In genomic region chr15:64105113-64105704, GRCh38 we compare ENCODE assay signal across 13 cellular contexts. TPM values are rescaled to one million over a fixed set of nuclear protein-coding genes. Genes with fewer than 3 reads are reported as not detected.
DNase-seq lines count a peak whose midpoint lies in the region; ATAC-seq, FAIRE-seq and TF ChIP-seq lines count a peak whose summit lies in the region.
"Had no signal": no experiment of that assay in that cellular context is flagged by ENCODE, and none has a peak within 500 bp of the region (broad histone marks: within the 10 kb centered on the region; RNA-seq: fewer than 3 reads in every experiment).

No MANE protein-coding gene starts in this region.

- H3K4me1 ChIP-seq in endothelial cell of umbilical vein (ENCODE audit: control insufficient read depth, extremely low read depth, insufficient read depth, low read length) (no peaks in the 10 kb centered on the region), tibial nerve (peaks cover 0 to 66% (median 10%) of the 10 kb centered on the region in 4 donors)

- no peak overlapping the region for H3K9ac ChIP-seq in endothelial cell of umbilical vein (replicated peaks; ENCODE audit: extremely low read depth, insufficient read depth, low read length)

- H3K36me3 ChIP-seq in endothelial cell of umbilical vein (ENCODE audit: control insufficient read depth in 2 of 2, extremely low read depth in 1 of 2, insufficient read depth in 2 of 2, low read length in 2 of 2) (no peaks in the 10 kb centered on the region), tibial nerve (no peaks in the 10 kb centered on the region)

- TF ChIP-seq CTCF in NB4 (IDR thresholded peaks at IDR 0.05; ENCODE audit: low read depth, low read length) = no peak
- no peak for TF ChIP-seq CTCF in endothelial cell of umbilical vein (IDR thresholded peaks at IDR 0.05; ENCODE audit: extremely low read depth in 1 of 2, insufficient read depth in 1 of 2, low read depth in 1 of 2, low read length in 2 of 2)
- TF ChIP-seq CTCF in tibial nerve (IDR thresholded peaks at IDR 0.05) = no peak

- peaks cover 79% of the 10 kb centered on the region for H3K79me2 ChIP-seq in endothelial cell of umbilical vein (ENCODE audit: control insufficient read depth, insufficient read depth, low read length)

- no peak overlapping the region for H3K4me2 ChIP-seq in endothelial cell of umbilical vein (ENCODE audit: insufficient read depth, low read length)
- H3K4me2 ChIP-seq: PC-9 had no signal

- CTCF ChIA-PET in endothelial cell of umbilical vein (lab: Charles Lee) = interaction anchor here (1.5 kb wide), 1 partner anchor 12 kb away, joined by 3 read pairs; the partner anchor contains the start of gene CIAO2A

- no TSS peak for BruUV-seq in endothelial cell of umbilical vein (replicated peaks; lab: Mats Ljungman, UMichigan)

- ATAC-seq in GM18868 (IDR thresholded peaks at IDR 0.05; ENCODE audit: unreplicated experiment) = no peak
- ATAC-seq: WTC11 had no signal

- whole genome bisulfite sequencing in tibial nerve, 2 donors = 72 to 75% methylated on average over 9 of the region's 9 CpGs

- TF ChIP-seq EP300 in tibial nerve (IDR thresholded peaks at IDR 0.05) = peak; percentile 76 to 85

- H3K27ac ChIP-seq in endothelial cell of umbilical vein (ENCODE audit: insufficient read depth, low read depth, low read length) (no peak overlapping the region), tibial nerve (peak overlapping the region in 3 of 4 donors; percentile 14 to 72 (median 67))
- H3K27ac ChIP-seq: PC-9 had no signal

- H2AFZ ChIP-seq in endothelial cell of umbilical vein (ENCODE audit: low read depth, low read length) = no peak overlapping the region
- H2AFZ ChIP-seq: PC-9 had no signal

- peak; percentile 44 for DNase-seq in NB4 (ENCODE audit: low read depth)
- DNase-seq in endothelial cell of umbilical vein (ENCODE audit: low read depth, low spot score) = peak; percentile 37
- DNase-seq in lung microvascular endothelial cell (ENCODE audit: low read depth in 2 of 2) = peak; percentile 31 to 62
- DNase-seq in tibial nerve (ENCODE audit: low spot score in 2 of 2) = peak in 1 of 2 donors; percentile 60
- DNase-seq in activated naive CD4-positive, alpha-beta T cell treated with Interleukin-2 at 50 U/mL for 16 hours = no peak
- DNase-seq in HTR-8/SVneo (ENCODE audit: insufficient read length, low spot score) = no peak
- DNase-seq in activated CD4-positive, CD25-positive, alpha-beta regulatory T cell treated with anti-CD3 and anti-CD28 coated beads, Interleukin-2, amount 50 U/mL, for 72 hours = no peak
- DNase-seq: activated effector memory CD4-positive, alpha-beta T cell treated with Interleukin-2 at 50 U/mL for 16 hours; NCI-H1417; PC-9 had no signal

- H3K9me3 ChIP-seq in endothelial cell of umbilical vein (replicated peaks; ENCODE audit: control insufficient read depth, insufficient read depth, low read length) = no peaks in the 10 kb centered on the region
- H3K9me3 ChIP-seq in tibial nerve = no peaks in the 10 kb centered on the region

- H3K4me3 ChIP-seq in NB4 (ENCODE audit: low read depth, low read length) = no peak overlapping the region
- no peak overlapping the region for H3K4me3 ChIP-seq in endothelial cell of umbilical vein (replicated peaks in 1 of 3; ENCODE audit: insufficient read depth in 1 of 3, low read depth in 1 of 3, low read length in 3 of 3)
- no peak overlapping the region for H3K4me3 ChIP-seq in tibial nerve
- H3K4me3 ChIP-seq: PC-9 had no signal

- H4K20me1 ChIP-seq in endothelial cell of umbilical vein (replicated peaks; ENCODE audit: control insufficient read depth, extremely low read depth, insufficient read depth, low read length) = peaks cover 5% of the 10 kb centered on the region

- dilution Hi-C loops in endothelial cell of umbilical vein (cut with MboI; ENCODE audit: extremely low pct_ligation_motif_present, low sequenced_read_pairs) = no loop called here

- FAIRE-seq in endothelial cell of umbilical vein (lab: Jason Lieb, UNC) (no peak), HTR-8/SVneo (lab: Jason Lieb, UNC) (no peak)
- FAIRE-seq: H1 had no signal

- TF ChIP-seq POLR2A in NB4 (IDR thresholded peaks at IDR 0.05; ENCODE audit: extremely low read depth, insufficient read length) (no peak), endothelial cell of umbilical vein (IDR thresholded peaks at IDR 0.05; ENCODE audit: low read depth, low read length) (no peak), tibial nerve (IDR thresholded peaks at IDR 0.05) (no peak)

- H3K9me1 ChIP-seq in endothelial cell of umbilical vein (replicated peaks; ENCODE audit: control insufficient read depth, extremely low read depth, insufficient read depth, low read length) = no peaks in the 10 kb centered on the region

- no peaks in the 10 kb centered on the region for H3K27me3 ChIP-seq in endothelial cell of umbilical vein (ENCODE audit: control insufficient read depth in 2 of 2, insufficient read depth in 2 of 2, low read length in 2 of 2)
- H3K27me3 ChIP-seq in tibial nerve = no peaks in the 10 kb centered on the region

- intact Hi-C loops in endothelial cell of umbilical vein (cut with micrococcal nuclease) = no loop called here

- POLR2A ChIA-PET in endothelial cell of umbilical vein (lab: Charles Lee) = no interaction called here

TF ChIP-seq in endothelial cell of umbilical vein, 7 proteins besides CTCF, POLR2A, EP300 and RAD21:
- no peak for TF ChIP-seq MAX (IDR thresholded peaks at IDR 0.05; ENCODE audit: insufficient read depth, insufficient read length)
- TF ChIP-seq FOS (IDR thresholded peaks at IDR 0.05; ENCODE audit: borderline replicate concordance, insufficient read depth, low read length) = no peak
- TF ChIP-seq JUN (IDR thresholded peaks at IDR 0.05; ENCODE audit: borderline replicate concordance, insufficient read depth, insufficient read length, low read depth) = no peak
TF ChIP-seq in endothelial cell of umbilical vein: peak in this region for 0.

RNA-seq across cellular contexts. Expression of gene SNX1, which starts 9.4 kb away (rescaled TPM):
- total RNA-seq in endothelial cell of umbilical vein = 110 and 113 TPM in 2 replicates
- 52.1 and 56.0 TPM in 2 replicates for polyA plus RNA-seq in endothelial cell of umbilical vein
- polyA plus RNA-seq in endothelial cell of umbilical vein (2011; cell fraction: cytosol; rRNA removed) = 72.0 and 73.0 TPM in 2 replicates
- 137 and 144 TPM in 2 replicates for polyA plus RNA-seq in endothelial cell of umbilical vein (2011; cell fraction: nucleus; rRNA removed)
- 55.8 and 64.3 TPM in 2 replicates for polyA plus RNA-seq in endothelial cell of umbilical vein (2012)
- polyA minus RNA-seq in endothelial cell of umbilical vein = 55.3 and 63.4 TPM in 2 replicates
- 36.8 TPM for polyA minus RNA-seq in endothelial cell of umbilical vein (2011; cell fraction: cytosol; rRNA and poly(A)+ RNA removed)
- polyA minus RNA-seq in endothelial cell of umbilical vein (2011; cell fraction: nucleus; rRNA and poly(A)+ RNA removed) = 38.7 and 53.7 TPM in 2 replicates
- total RNA-seq in lung microvascular endothelial cell = 24.6 and 32.5 TPM in 2 replicates
- total RNA-seq in tibial nerve = 100 to 1,000 TPM; 102 to 128 (median 108) TPM

RNA-seq across cellular contexts. Expression of gene CIAO2A, which starts 11.6 kb away (rescaled TPM):
- total RNA-seq in endothelial cell of umbilical vein (55.3 and 59.2 TPM in 2 replicates), lung microvascular endothelial cell (30.2 and 47.9 TPM in 2 replicates), tibial nerve (10 to 100 TPM; 22.9 to 46.9 (median 32.7) TPM)
- 31.5 and 37.1 TPM in 2 replicates for polyA plus RNA-seq in endothelial cell of umbilical vein
- 53.0 and 58.4 TPM in 2 replicates for polyA plus RNA-seq in endothelial cell of umbilical vein (2011; cell fraction: cytosol; rRNA removed)
- 17.8 and 23.0 TPM in 2 replicates for polyA plus RNA-seq in endothelial cell of umbilical vein (2011; cell fraction: nucleus; rRNA removed)
- polyA plus RNA-seq in endothelial cell of umbilical vein (2012) = 37.9 and 70.7 TPM in 2 replicates
- polyA minus RNA-seq in endothelial cell of umbilical vein = 11.1 and 19.4 TPM in 2 replicates
- polyA minus RNA-seq in endothelial cell of umbilical vein (2011; cell fraction: cytosol; rRNA and poly(A)+ RNA removed) = 36.5 TPM
- 6.9 and 7.5 TPM in 2 replicates for polyA minus RNA-seq in endothelial cell of umbilical vein (2011; cell fraction: nucleus; rRNA and poly(A)+ RNA removed)

RNA-seq across cellular contexts. Expression of gene SNX22, which starts 46.3 kb away (rescaled TPM):
- total RNA-seq in endothelial cell of umbilical vein = 0.14 and 0.73 TPM in 2 replicates
- 0.14 and 0.18 TPM in 2 replicates for polyA plus RNA-seq in endothelial cell of umbilical vein
- polyA plus RNA-seq in endothelial cell of umbilical vein (2011; cell fraction: cytosol; rRNA removed) = 0.10 and 0.13 TPM in 2 replicates
- 0.38 and 0.40 TPM in 2 replicates for polyA plus RNA-seq in endothelial cell of umbilical vein (2011; cell fraction: nucleus; rRNA removed)
- 1.2 and 1.5 TPM in 2 replicates for polyA plus RNA-seq in endothelial cell of umbilical vein (2012)
- 0.19 and 0.34 TPM in 2 replicates for polyA minus RNA-seq in endothelial cell of umbilical vein
- polyA minus RNA-seq in endothelial cell of umbilical vein (2011; cell fraction: cytosol; rRNA and poly(A)+ RNA removed) = not detected
- polyA minus RNA-seq in endothelial cell of umbilical vein (2011; cell fraction: nucleus; rRNA and poly(A)+ RNA removed) = 0.19 and 0.67 TPM in 2 replicates
- under 0.01 and 0.20 TPM in 2 replicates for total RNA-seq in lung microvascular endothelial cell
- total RNA-seq in tibial nerve = 10 to 100 TPM in 3 of 4 donors, 1 to 10 TPM in 1; 1.2 to 45.9 (median 28.7) TPM

RNA-seq across cellular contexts. Expression of gene PPIB, which starts 57.6 kb away (rescaled TPM):
- total RNA-seq in endothelial cell of umbilical vein (818 and 840 TPM in 2 replicates), lung microvascular endothelial cell (579 and 623 TPM in 2 replicates), tibial nerve (100 to 1,000 TPM; 168 to 290 (median 214) TPM)
- polyA plus RNA-seq in endothelial cell of umbilical vein = 1,157 and 1,240 TPM in 2 replicates
- polyA plus RNA-seq in endothelial cell of umbilical vein (2011; cell fraction: cytosol; rRNA removed) = 1,469 and 1,568 TPM in 2 replicates
- polyA plus RNA-seq in endothelial cell of umbilical vein (2011; cell fraction: nucleus; rRNA removed) = 547 and 579 TPM in 2 replicates
- polyA plus RNA-seq in endothelial cell of umbilical vein (2012) = 798 and 832 TPM in 2 replicates
- 564 and 566 TPM in 2 replicates for polyA minus RNA-seq in endothelial cell of umbilical vein
- polyA minus RNA-seq in endothelial cell of umbilical vein (2011; cell fraction: cytosol; rRNA and poly(A)+ RNA removed) = 260 TPM
- polyA minus RNA-seq in endothelial cell of umbilical vein (2011; cell fraction: nucleus; rRNA and poly(A)+ RNA removed) = 61.5 and 75.7 TPM in 2 replicates

RNA-seq across cellular contexts. Expression of gene DAPK2, which starts 58.9 kb away (rescaled TPM):
- total RNA-seq in endothelial cell of umbilical vein (6.7 and 7.5 TPM in 2 replicates), lung microvascular endothelial cell (7.2 and 13.5 TPM in 2 replicates), tibial nerve (10 to 100 TPM; 28.9 to 75.9 (median 56.7) TPM)
- 2.8 and 2.9 TPM in 2 replicates for polyA plus RNA-seq in endothelial cell of umbilical vein
- polyA plus RNA-seq in endothelial cell of umbilical vein (2011; cell fraction: cytosol; rRNA removed) = 1.4 and 2.5 TPM in 2 replicates
- 7.1 and 10.2 TPM in 2 replicates for polyA plus RNA-seq in endothelial cell of umbilical vein (2011; cell fraction: nucleus; rRNA removed)
- 0.91 and 1.9 TPM in 2 replicates for polyA plus RNA-seq in endothelial cell of umbilical vein (2012)
- 4.6 and 7.3 TPM in 2 replicates for polyA minus RNA-seq in endothelial cell of umbilical vein
- polyA minus RNA-seq in endothelial cell of umbilical vein (2011; cell fraction: cytosol; rRNA and poly(A)+ RNA removed) = 5.5 TPM
- 3.8 and 5.2 TPM in 2 replicates for polyA minus RNA-seq in endothelial cell of umbilical vein (2011; cell fraction: nucleus; rRNA and poly(A)+ RNA removed)

Comparison
In these comparisons a context has a peak if more than half of its experiments do, and no peak if none do; other contexts are left out.
1. DNase-seq: peak in NB4 (single experiment), endothelial cell of umbilical vein (single experiment) and lung microvascular endothelial cell (2 of 2); none in activated naive CD4-positive, alpha-beta T cell treated with Interleukin-2 at 50 U/mL for 16 hours (single experiment), HTR-8/SVneo (single experiment) and activated CD4-positive, CD25-positive, alpha-beta regulatory T cell treated with anti-CD3 and anti-CD28 coated beads, Interleukin-2, amount 50 U/mL, for 72 hours (single experiment).